ENCODE assay signal across 28 cellular contexts in the genomic region with DNA sequence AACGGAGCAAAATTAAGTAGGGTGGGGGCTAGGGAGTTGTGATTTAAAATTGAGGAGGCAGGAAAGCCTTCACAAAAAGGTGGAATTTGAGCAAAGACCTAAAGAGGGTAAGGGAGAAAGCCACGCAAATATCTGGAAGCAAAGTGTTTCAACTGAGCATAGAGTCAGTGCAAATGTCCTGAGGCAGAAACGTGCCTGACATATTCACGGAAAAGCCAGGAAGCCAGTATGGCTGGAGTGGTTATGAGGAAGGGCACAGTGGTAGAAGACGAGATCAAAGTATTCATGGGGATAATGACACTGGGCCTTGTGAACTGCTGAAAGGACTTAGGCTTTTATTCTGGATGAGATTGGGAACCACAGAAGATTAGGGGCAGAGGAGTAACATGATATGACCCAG.
"Had no signal": no experiment of that assay in that cellular context is flagged by ENCODE, and none has a peak within 500 bp of the region (broad histone marks: within the 10 kb centered on the region; RNA-seq: fewer than 3 reads in every experiment).

No MANE protein-coding gene starts in this region.

- DNase-seq: colonic mucosa; cortex of kidney; effector CD8-positive, alpha-beta T cell; effector memory CD8-positive, alpha-beta T cell; endodermal cell; erythroblast; esophagus squamous epithelium; foreskin fibroblast; foreskin melanocyte; gastrocnemius medialis; glutamatergic neuron; head of caudate nucleus; heart right ventricle; hippocampal formation; left cardiac atrium; left lung; left ventricle myocardium superior; lower lobe of right lung; mesenchymal stem cell; mucosa of descending colon; naive B cell had no signal

- H3K36me3 Mint-ChIP-seq: mesothelial cell of epicardium, naive B cell had no signal

- ATAC-seq: effector memory CD8-positive, alpha-beta T cell; esophagus mucosa; gastrocnemius medialis; heart right ventricle; left cardiac atrium; left lung; left ventricle myocardium superior; lower lobe of right lung; mucosa of descending colon had no signal

- H3K27ac Mint-ChIP-seq: dendritic cell treated with granulocyte-macrophage colony-stimulating factor and Interleukin-4, amounts not matched to agents 40 ng/mL and 50 ng/mL, for 4 days; effector memory CD8-positive, alpha-beta T cell; endodermal cell; mesothelial cell of epicardium had no signal

- H3K9me3 ChIP-seq: colonic mucosa, esophagus squamous epithelium, gastrocnemius medialis, heart right ventricle, left lung, lower lobe of right lung, mucosa of descending colon had no signal

- H3K4me3 ChIP-seq: colonic mucosa, esophagus squamous epithelium, gastrocnemius medialis, heart right ventricle, left lung, lower lobe of right lung, mucosa of descending colon had no signal

- H3K4me1 Mint-ChIP-seq: mesothelial cell of epicardium, naive B cell had no signal

- H3K27me3 Mint-ChIP-seq: dendritic cell treated with granulocyte-macrophage colony-stimulating factor and Interleukin-4, amounts not matched to agents 40 ng/mL and 50 ng/mL, for 4 days; effector memory CD8-positive, alpha-beta T cell had no signal

- H3K27me3 ChIP-seq: colonic mucosa, esophagus squamous epithelium, gastrocnemius medialis, heart right ventricle, left lung had no signal

- FAIRE-seq: endometrium, islet of Langerhans, keratinocyte had no signal

- H3K4me1 ChIP-seq: colonic mucosa, esophagus squamous epithelium, gastrocnemius medialis, left lung, lower lobe of right lung had no signal

- H3K27ac ChIP-seq: colonic mucosa, epithelial cell of prostate, esophagus squamous epithelium, gastrocnemius medialis, heart right ventricle, left lung, lower lobe of right lung had no signal

- H3K36me3 ChIP-seq: colonic mucosa, esophagus squamous epithelium, gastrocnemius medialis, heart right ventricle, left lung, lower lobe of right lung had no signal

- H3K9me3 Mint-ChIP-seq: dendritic cell treated with granulocyte-macrophage colony-stimulating factor and Interleukin-4, amounts not matched to agents 40 ng/mL and 50 ng/mL, for 4 days; effector memory CD8-positive, alpha-beta T cell; endodermal cell; mesothelial cell of epicardium; naive B cell had no signal

- H3K4me3 Mint-ChIP-seq: dendritic cell treated with granulocyte-macrophage colony-stimulating factor and Interleukin-4, amounts not matched to agents 40 ng/mL and 50 ng/mL, for 4 days; effector memory CD8-positive, alpha-beta T cell; endodermal cell; mesothelial cell of epicardium had no signal
